8 cellular contexts compared by ENCODE assay signal in the genomic region with DNA sequence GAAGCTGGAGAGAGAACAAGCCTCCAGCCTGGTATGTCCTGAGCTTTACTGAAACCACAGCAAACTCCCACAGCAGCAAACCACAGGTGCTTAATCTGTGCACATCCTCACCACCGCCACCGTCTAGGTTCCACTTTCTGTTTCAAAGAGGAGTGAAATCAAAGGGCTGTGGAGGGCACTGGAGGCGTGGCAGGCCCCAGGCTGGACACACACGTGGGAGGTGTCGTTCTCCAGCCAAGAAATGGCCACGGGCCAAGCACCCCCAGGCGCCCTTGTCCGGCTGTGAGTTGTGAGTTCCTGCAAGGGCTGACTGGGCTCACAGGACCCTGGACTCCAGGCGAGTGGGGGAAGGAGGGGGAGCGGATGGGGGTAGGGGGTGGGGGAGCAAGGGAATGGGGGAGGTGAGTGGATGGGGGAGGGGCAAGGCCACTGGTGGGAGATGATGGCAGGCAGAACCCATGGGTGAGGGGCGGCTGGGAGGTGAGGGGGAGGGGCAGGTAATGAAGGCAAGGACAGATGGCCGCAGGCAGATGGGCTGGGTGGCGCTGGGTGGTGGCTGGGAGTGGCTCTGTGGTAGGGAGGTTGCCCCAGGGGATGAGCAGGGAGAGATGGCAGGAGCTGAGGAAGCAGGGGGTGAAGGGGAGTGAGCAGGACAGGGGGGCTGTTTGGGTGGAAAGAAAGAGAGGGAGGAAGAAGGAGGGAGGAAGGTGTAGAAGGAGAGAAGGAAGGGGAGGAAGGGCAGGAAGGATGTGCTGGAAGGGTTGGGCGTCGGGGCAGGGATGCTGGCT.
A peak's percentile ranks its signal among the peaks of the same experiment; 100 is the strongest.
DNase-seq lines count a peak whose midpoint lies in the region; ATAC-seq, FAIRE-seq and TF ChIP-seq lines count a peak whose summit lies in the region.

No MANE protein-coding gene starts in this region.

- WGBS in A549 (ENCODE audit: missing lambda C conversion rate), result 37% methylated on average over 10 of the region's 15 CpGs
- WGBS in right lobe of liver (ENCODE audit: insufficient coverage, low coverage, low lambda C conversion rate, missing lambda C conversion rate), result 38% methylated on average over 15 of the region's 15 CpGs

- H3K27ac ChIP-seq in A549 (peak overlapping the region; percentile 71 to 82), right lobe of liver (no peak overlapping the region), uterus (peak overlapping the region; percentile 14 to 50)

- POLR2A ChIA-PET in A549 (lab: Yijun Ruan, JAX), result no interaction called here

- TF ChIP-seq EP300 in A549 (IDR thresholded peaks at IDR 0.05), result no peak

- CTCF ChIA-PET in A549 (lab: Yijun Ruan, JAX), result no interaction called here

- in situ Hi-C loops in astrocyte of the spinal cord (cut with HindIII; ENCODE audit: low sequenced_read_pairs), result no loop called here

- peaks cover 0 to 5% (median 2%) of the 10 kb centered on the region in 4 donors for H3K36me3 ChIP-seq in right lobe of liver
- no peaks in the 10 kb centered on the region for H3K36me3 ChIP-seq in uterus

- peak overlapping the region; percentile 54 for H3K4me2 ChIP-seq in A549

- no peaks in the 10 kb centered on the region for H3K9me3 ChIP-seq in A549
- H3K9me3 ChIP-seq in right lobe of liver, result no peaks in the 10 kb centered on the region
- no peaks in the 10 kb centered on the region for H3K9me3 ChIP-seq in uterus

- TF ChIP-seq CTCF in A549 (IDR thresholded peaks at IDR 0.05) (no peak), astrocyte of the spinal cord (IDR thresholded peaks at IDR 0.05; ENCODE audit: low read depth, low read length) (no peak), right lobe of liver (IDR thresholded peaks at IDR 0.05) (peak in 1 of 4 donors; percentile 22), uterus (IDR thresholded peaks at IDR 0.05) (no peak)

- no peak overlapping the region for H3K4me3 ChIP-seq in A549
- no peak overlapping the region for H3K4me3 ChIP-seq in astrocyte of the spinal cord (ENCODE audit: low read depth, low read length)
- no peak overlapping the region for H3K4me3 ChIP-seq in right lobe of liver
- no peak overlapping the region for H3K4me3 ChIP-seq in uterus

- intact Hi-C loops in right lobe of liver (cut with DNase I), result no loop called here
- intact Hi-C loops in uterus (cut with DNase I; ENCODE audit: low total_unique reads), result no loop called here

- H3K27me3 ChIP-seq in right lobe of liver (no peaks in the 10 kb centered on the region), uterus (no peaks in the 10 kb centered on the region)

- no peak for FAIRE-seq in A549 (lab: Jason Lieb, UNC)

- peaks cover 27% of the 10 kb centered on the region for H3K4me1 ChIP-seq in A549
- peaks cover 0 to 5% (median 0%) of the 10 kb centered on the region in 4 donors for H3K4me1 ChIP-seq in right lobe of liver
- H3K4me1 ChIP-seq in uterus, result peaks cover 0 to 11% of the 10 kb centered on the region in 2 donors

- peak; percentile 28 to 60 for DNase-seq in A549 (ENCODE audit: low read depth in 1 of 2, low spot score in 1 of 2)
- peak; percentile 95 for DNase-seq in NCI-H82 treated with DMSO at 0.1 percent for 48 hours (lab: John Stamatoyannopoulos, UW; ENCODE audit: unreplicated experiment)
- peak; percentile 81 for DNase-seq in astrocyte of the spinal cord (ENCODE audit: low read depth, low spot score)
- peak in 1 of 3 donors; percentile 75 for DNase-seq in right lobe of liver
- DNase-seq in uterus, result peak; percentile 71 to 77
- DNase-seq in HCEC 1CT, result no peak

- TF ChIP-seq RAD21 in A549 (conservative IDR thresholded peaks at IDR 0.05 in 1 of 2, IDR thresholded peaks at IDR 0.05 in 1 of 2), result no peak

- ATAC-seq in A549 (peak; percentile 42 to 47; a peak in 5 of 6 replicates), GM18858 (IDR thresholded peaks at IDR 0.05; ENCODE audit: unreplicated experiment) (peak; percentile 62), HG02885 (IDR thresholded peaks at IDR 0.05; ENCODE audit: poor library complexity, unreplicated experiment) (peak; percentile 78), right lobe of liver (peak; percentile 2 to 83 (median 43))

- TF ChIP-seq POLR2A in A549 (IDR thresholded peaks at IDR 0.05; ENCODE audit: low read length), result no peak
- no peak for TF ChIP-seq POLR2A in right lobe of liver (IDR thresholded peaks at IDR 0.05)
- no peak for TF ChIP-seq POLR2A in uterus (IDR thresholded peaks at IDR 0.05)

TF ChIP-seq in A549, 52 proteins besides CTCF, POLR2A, EP300 and RAD21:
- TF ChIP-seq NPAS2 (CRISPR knock-in tag; IDR thresholded peaks at IDR 0.05; ENCODE audit: borderline replicate concordance) (no peak), HDAC2 (IDR thresholded peaks at IDR 0.05) (no peak), EHMT2 (IDR thresholded peaks at IDR 0.05; ENCODE audit: low read depth) (no peak), ZC3H11A (IDR thresholded peaks at IDR 0.05) (no peak), HEYL (CRISPR knock-in tag; IDR thresholded peaks at IDR 0.05) (no peak), JUNB (IDR thresholded peaks at IDR 0.05) (no peak), KDM1A (IDR thresholded peaks at IDR 0.05; ENCODE audit: low read depth) (no peak), SMC3 (IDR thresholded peaks at IDR 0.05) (no peak), ZFP36 (IDR thresholded peaks at IDR 0.05; ENCODE audit: borderline replicate concordance, partially characterized antibody) (no peak), PHF8 (IDR thresholded peaks at IDR 0.05; ENCODE audit: borderline replicate concordance, low read depth) (no peak), MAZ (IDR thresholded peaks at IDR 0.05; ENCODE audit: borderline replicate concordance, low read depth, low read length) (no peak), JUN (IDR thresholded peaks at IDR 0.05) (no peak; a peak in 1 of 5 replicates)
- TF ChIP-seq, protein P1, sequence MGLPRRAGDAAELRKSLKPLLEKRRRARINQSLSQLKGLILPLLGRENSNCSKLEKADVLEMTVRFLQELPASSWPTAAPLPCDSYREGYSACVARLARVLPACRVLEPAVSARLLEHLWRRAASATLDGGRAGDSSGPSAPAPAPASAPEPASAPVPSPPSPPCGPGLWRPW (IDR thresholded peaks at IDR 0.05), result no peak
- TF ChIP-seq, protein P2, sequence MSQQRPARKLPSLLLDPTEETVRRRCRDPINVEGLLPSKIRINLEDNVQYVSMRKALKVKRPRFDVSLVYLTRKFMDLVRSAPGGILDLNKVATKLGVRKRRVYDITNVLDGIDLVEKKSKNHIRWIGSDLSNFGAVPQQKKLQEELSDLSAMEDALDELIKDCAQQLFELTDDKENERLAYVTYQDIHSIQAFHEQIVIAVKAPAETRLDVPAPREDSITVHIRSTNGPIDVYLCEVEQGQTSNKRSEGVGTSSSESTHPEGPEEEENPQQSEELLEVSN (IDR thresholded peaks at IDR 0.05; ENCODE audit: borderline replicate concordance, low read depth), result no peak
- TF ChIP-seq, protein P3, sequence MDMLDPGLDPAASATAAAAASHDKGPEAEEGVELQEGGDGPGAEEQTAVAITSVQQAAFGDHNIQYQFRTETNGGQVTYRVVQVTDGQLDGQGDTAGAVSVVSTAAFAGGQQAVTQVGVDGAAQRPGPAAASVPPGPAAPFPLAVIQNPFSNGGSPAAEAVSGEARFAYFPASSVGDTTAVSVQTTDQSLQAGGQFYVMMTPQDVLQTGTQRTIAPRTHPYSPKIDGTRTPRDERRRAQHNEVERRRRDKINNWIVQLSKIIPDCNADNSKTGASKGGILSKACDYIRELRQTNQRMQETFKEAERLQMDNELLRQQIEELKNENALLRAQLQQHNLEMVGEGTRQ (IDR thresholded peaks at IDR 0.05), result no peak
- TF ChIP-seq, protein P4, sequence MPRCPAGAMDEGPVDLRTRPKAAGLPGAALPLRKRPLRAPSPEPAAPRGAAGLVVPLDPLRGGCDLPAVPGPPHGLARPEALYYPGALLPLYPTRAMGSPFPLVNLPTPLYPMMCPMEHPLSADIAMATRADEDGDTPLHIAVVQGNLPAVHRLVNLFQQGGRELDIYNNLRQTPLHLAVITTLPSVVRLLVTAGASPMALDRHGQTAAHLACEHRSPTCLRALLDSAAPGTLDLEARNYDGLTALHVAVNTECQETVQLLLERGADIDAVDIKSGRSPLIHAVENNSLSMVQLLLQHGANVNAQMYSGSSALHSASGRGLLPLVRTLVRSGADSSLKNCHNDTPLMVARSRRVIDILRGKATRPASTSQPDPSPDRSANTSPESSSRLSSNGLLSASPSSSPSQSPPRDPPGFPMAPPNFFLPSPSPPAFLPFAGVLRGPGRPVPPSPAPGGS (IDR thresholded peaks at IDR 0.05), result no peak

Comparison
In these comparisons a context has a peak if more than half of its experiments do, and no peak if none do; other contexts are left out.
1. H3K27ac ChIP-seq: peak in A549 (2 of 2) and uterus (2 of 2); none in right lobe of liver (0 of 3).
2. Peak in every context shown above with its lines, with median percentiles within 50 percentile points of each other: ATAC-seq.